In genomic region chr11:72641522-72641899, GRCh38 we compare ENCODE assay signal across 15 cellular contexts. TPM values are rescaled to one million over a fixed set of nuclear protein-coding genes. Genes with fewer than 3 reads are reported as not detected.
A peak's percentile ranks its signal among the peaks of the same experiment; 100 is the strongest.
DNase-seq lines count a peak whose midpoint lies in the region; ATAC-seq and TF ChIP-seq lines count a peak whose summit lies in the region.
"Had no signal": no experiment of that assay in that cellular context is flagged by ENCODE, and none has a peak within 500 bp of the region (broad histone marks: within the 10 kb centered on the region; RNA-seq: fewer than 3 reads in every experiment).

No MANE protein-coding gene starts in this region.

- no peak overlapping the region for H3K4me3 Mint-ChIP-seq in Caco-2 (ENCODE audit: unreplicated experiment)
- H3K4me3 Mint-ChIP-seq in effector memory CD8-positive, alpha-beta T cell, result no peak overlapping the region
- H3K4me3 Mint-ChIP-seq in activated CD4-positive, alpha-beta T cell treated with anti-CD3 and anti-CD28 coated beads for 36 hours, result no peak overlapping the region
- H3K4me3 Mint-ChIP-seq: activated naive CD4-positive, alpha-beta T cell treated with anti-CD3 and anti-CD28 coated beads, Interleukin-2, amount 10 ng/mL, durations not matched to agents 7 days and 5 days had no signal

- no peaks in the 10 kb centered on the region for H3K9me3 Mint-ChIP-seq in Caco-2 (ENCODE audit: unreplicated experiment)
- no peaks in the 10 kb centered on the region for H3K9me3 Mint-ChIP-seq in effector memory CD8-positive, alpha-beta T cell
- no peaks in the 10 kb centered on the region for H3K9me3 Mint-ChIP-seq in activated CD4-positive, alpha-beta T cell treated with anti-CD3 and anti-CD28 coated beads for 36 hours (ENCODE audit: low read depth)
- H3K9me3 Mint-ChIP-seq: activated naive CD4-positive, alpha-beta T cell treated with anti-CD3 and anti-CD28 coated beads, Interleukin-2, amount 10 ng/mL, durations not matched to agents 7 days and 5 days had no signal

- CTCF ChIA-PET in Caco-2 (lab: Charles Lee), result interaction anchor here (0.7 to 6.2 kb wide), 7 partner anchors 42 to 171 kb away, joined by 3 to 56 read pairs (median 7); no protein-coding TSS in a partner anchor
- CTCF ChIA-PET in activated CD4-positive, alpha-beta T cell treated with anti-CD3 and anti-CD28 coated beads for 36 hours (lab: Charles Lee), result interaction anchor here (0.6 to 1.1 kb wide), 2 partner anchors 171 to 222 kb away, joined by 3 to 4 read pairs; no protein-coding TSS in a partner anchor

- H3K4me1 Mint-ChIP-seq in Caco-2 (ENCODE audit: low read depth, unreplicated experiment), result no peaks in the 10 kb centered on the region
- H3K4me1 Mint-ChIP-seq in effector memory CD8-positive, alpha-beta T cell (ENCODE audit: low read depth in 2 of 2), result peaks cover 0 to 2% of the 10 kb centered on the region in 2 donors
- H3K4me1 Mint-ChIP-seq in activated CD4-positive, alpha-beta T cell treated with anti-CD3 and anti-CD28 coated beads for 36 hours, result no peaks in the 10 kb centered on the region

- POLR2A ChIA-PET in Caco-2 (lab: Charles Lee), result no interaction called here
- POLR2A ChIA-PET in activated CD4-positive, alpha-beta T cell treated with anti-CD3 and anti-CD28 coated beads for 36 hours (lab: Charles Lee), result no interaction called here

- H3K4me1 ChIP-seq in Caco-2 (peaks cover 5% of the 10 kb centered on the region; the same call in 1 of the 2 replicates), lung (ENCODE audit: control insufficient read depth in 2 of 2, insufficient read depth in 2 of 2, low read length in 2 of 2) (peaks cover 0 to 21% of the 10 kb centered on the region in 2 donors), spleen (peaks cover 3 to 53% (median 35%) of the 10 kb centered on the region in 6 donors)

- TF ChIP-seq CTCF in Caco-2 (IDR thresholded peaks at IDR 0.05; ENCODE audit: insufficient read depth in 1 of 2, low read depth in 1 of 2, low read length in 1 of 2, severe bottlenecking in 1 of 2, unreplicated experiment in 1 of 2) (no peak), coronary artery (IDR thresholded peaks at IDR 0.05) (no peak), lung (IDR thresholded peaks at IDR 0.05; ENCODE audit: control extremely low read depth, extremely low read depth) (no peak), spleen (IDR thresholded peaks at IDR 0.05 in 8 of 11, conservative IDR thresholded peaks at IDR 0.05 in 3 of 11) (no peak)

- no peak for TF ChIP-seq POLR2A in spleen (IDR thresholded peaks at IDR 0.05)

- peaks cover 14% of the 10 kb centered on the region for H3K27me3 Mint-ChIP-seq in Caco-2 (ENCODE audit: insufficient read depth, unreplicated experiment)
- peaks cover 13 to 17% of the 10 kb centered on the region in 2 donors for H3K27me3 Mint-ChIP-seq in effector memory CD8-positive, alpha-beta T cell
- peaks cover 4% of the 10 kb centered on the region for H3K27me3 Mint-ChIP-seq in activated CD4-positive, alpha-beta T cell treated with anti-CD3 and anti-CD28 coated beads for 36 hours

- WGBS in lung, 2 donors, result 53 to 70% methylated on average over 6 of the region's 6 CpGs
- 54 to 66% (median 64%) methylated on average over 6 of the region's 6 CpGs for WGBS in spleen, 5 donors

- H3K27ac ChIP-seq in coronary artery, result peak overlapping the region in 1 of 2 donors; percentile 17
- no peak overlapping the region for H3K27ac ChIP-seq in lung (ENCODE audit: low read depth in 1 of 2, low read length in 1 of 2)
- H3K27ac ChIP-seq in spleen, result peak overlapping the region; percentile 62 to 87 (median 82)

- H3K9me3 ChIP-seq in Caco-2 (no peaks in the 10 kb centered on the region), lung (ENCODE audit: control insufficient read depth in 2 of 2, insufficient read depth in 1 of 2, low read length in 1 of 2) (peaks cover 0 to 2% of the 10 kb centered on the region in 2 donors), spleen (no peaks in the 10 kb centered on the region)

- no peaks in the 10 kb centered on the region for H3K36me3 Mint-ChIP-seq in Caco-2 (ENCODE audit: insufficient read depth, unreplicated experiment)
- H3K36me3 Mint-ChIP-seq in effector memory CD8-positive, alpha-beta T cell (ENCODE audit: insufficient read depth), result no peaks in the 10 kb centered on the region
- no peaks in the 10 kb centered on the region for H3K36me3 Mint-ChIP-seq in activated CD4-positive, alpha-beta T cell treated with anti-CD3 and anti-CD28 coated beads for 36 hours (ENCODE audit: low read depth)
- H3K36me3 Mint-ChIP-seq: activated naive CD4-positive, alpha-beta T cell treated with anti-CD3 and anti-CD28 coated beads, Interleukin-2, amount 10 ng/mL, durations not matched to agents 7 days and 5 days had no signal

- H3K27ac Mint-ChIP-seq in Caco-2 (ENCODE audit: unreplicated experiment), result no peak overlapping the region
- no peak overlapping the region for H3K27ac Mint-ChIP-seq in effector memory CD8-positive, alpha-beta T cell
- H3K27ac Mint-ChIP-seq in activated CD4-positive, alpha-beta T cell treated with anti-CD3 and anti-CD28 coated beads for 36 hours, result no peak overlapping the region
- H3K27ac Mint-ChIP-seq: activated naive CD4-positive, alpha-beta T cell treated with anti-CD3 and anti-CD28 coated beads, Interleukin-2, amount 10 ng/mL, durations not matched to agents 7 days and 5 days had no signal

- no peak for DNase-seq in Caco-2
- no peak for DNase-seq in coronary artery (ENCODE audit: low spot score)
- DNase-seq in lung (ENCODE audit: low spot score), result no peak
- DNase-seq in spleen, result no peak
- no peak for DNase-seq in effector memory CD8-positive, alpha-beta T cell
- DNase-seq in activated CD4-positive, alpha-beta T cell treated with anti-CD3 and anti-CD28 coated beads for 36 hours, result no peak
- no peak for DNase-seq in T-helper 9 cell
- DNase-seq in OCI-M2 (lab: John Stamatoyannopoulos, UW; ENCODE audit: unreplicated experiment), result no peak
- DNase-seq: DMS79 treated with DMSO at 0.1 percent for 48 hours, KBM-7, NCI-H187, NCI-H526 treated with DMSO at 0.1 percent for 48 hours, SHP77 treated with DMSO at 0.1 percent for 48 hours had no signal

- BruUV-seq in Caco-2 (replicated peaks; lab: Mats Ljungman, UMichigan), result no TSS peak

- ATAC-seq in lung (ENCODE audit: insufficient read depth, low FRiP score), result no peak
- no peak for ATAC-seq in effector memory CD8-positive, alpha-beta T cell (replicated peaks)
- no peak for ATAC-seq in activated CD4-positive, alpha-beta T cell treated with anti-CD3 and anti-CD28 coated beads for 36 hours
- ATAC-seq: esophagus mucosa had no signal

- H3K4me3 ChIP-seq in Caco-2 (ENCODE audit: low read depth, low read length) (peak overlapping the region; percentile 52; the same call in 1 of the 2 replicates), coronary artery (peak overlapping the region; percentile 72), lung (peak overlapping the region; percentile 2), spleen (peak overlapping the region; percentile 45 to 82 (median 60))

- intact Hi-C loops in Caco-2 (cut with micrococcal nuclease; ENCODE audit: unreplicated experiment), result no loop called here
- intact Hi-C loops in spleen (cut with DNase I; ENCODE audit: low total_unique reads), result loop anchor here (5.0 kb wide), 1 partner anchor 54 kb away; no protein-coding TSS in a partner anchor
- intact Hi-C loops in activated CD4-positive, alpha-beta T cell treated with anti-CD3 and anti-CD28 coated beads for 36 hours (cut with DNase I, micrococcal nuclease), result no loop called here

- H3K36me3 ChIP-seq in Caco-2 (ENCODE audit: control insufficient read depth, insufficient read depth, low read length), result no peaks in the 10 kb centered on the region
- no peaks in the 10 kb centered on the region for H3K36me3 ChIP-seq in lung (ENCODE audit: control insufficient read depth in 2 of 2, insufficient read depth in 2 of 2, low read length in 2 of 2)
- H3K36me3 ChIP-seq in spleen, result no peaks in the 10 kb centered on the region

- H3K27me3 ChIP-seq in Caco-2 (replicated peaks; ENCODE audit: control insufficient read depth, insufficient read depth, low read length) (peaks cover 12% of the 10 kb centered on the region), lung (ENCODE audit: control insufficient read depth, insufficient read depth) (no peaks in the 10 kb centered on the region), spleen (replicated peaks in 1 of 7) (peaks cover 0 to 52% (median 17%) of the 10 kb centered on the region in 7 donors)

RNA-seq across cellular contexts. Expression of gene PDE2A, which starts 32.7 kb away (rescaled TPM):
- total RNA-seq in Caco-2 (2022), result 1.2 and 1.4 TPM in 2 replicates
- 10 to 100 TPM; 16.7 to 20.5 TPM for total RNA-seq in lung
- polyA plus RNA-seq in lung, result 1 to 10 TPM; 7.7 to 8.7 TPM
- 100 to 1,000 TPM; 244 to 584 (median 346) TPM for total RNA-seq in spleen
- polyA plus RNA-seq in spleen, result 100 to 1,000 TPM in 1 of 3 donors, 10 to 100 TPM in 2; 58.2 to 158 (median 72.8) TPM
- under 1 TPM; 0.30 to 0.73 TPM for total RNA-seq in activated CD4-positive, alpha-beta T cell treated with anti-CD3 and anti-CD28 coated beads for 36 hours

Comparison
In these comparisons a context has a peak if more than half of its experiments do, and no peak if none do; other contexts are left out.
1. H3K4me3 ChIP-seq: peak in every context shown above with its lines; median percentile 72 in coronary artery; 60 in spleen; 52 in Caco-2; 2 in lung.
2. H3K27ac ChIP-seq: peak in spleen (8 of 8); none in lung (0 of 2).
3. RNA of gene PDE2A, which starts 32.7 kb away (total RNA-seq): 244 to 584 TPM in spleen; 16.7 to 20.5 TPM in lung, 1.2 to 1.4 TPM in Caco-2 and 0.30 to 0.73 TPM in activated CD4-positive, alpha-beta T cell treated with anti-CD3 and anti-CD28 coated beads for 36 hours; every median in the first group is over 10 times any median in the second.